2 cellular contexts compared by ENCODE assay signal in the genomic region with DNA sequence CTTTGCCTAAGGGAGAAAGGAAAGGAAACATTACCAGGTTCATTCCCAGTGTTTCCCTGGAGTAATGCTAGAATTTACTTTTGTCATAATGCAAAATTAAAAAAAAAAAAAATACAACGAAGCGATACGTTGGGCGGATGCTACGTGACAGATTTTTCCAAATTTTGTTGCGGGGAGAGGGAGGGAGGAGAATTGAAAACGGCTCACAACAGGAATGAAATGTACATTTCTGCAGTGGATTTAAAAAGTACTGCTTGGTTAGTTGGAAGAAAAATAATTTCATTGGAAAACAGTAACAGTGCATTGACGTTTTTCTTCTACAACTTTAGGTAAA.
TF ChIP-seq lines count a peak whose summit lies in the region.

No MANE protein-coding gene starts in this region.

TF ChIP-seq in SK-N-SH, 30 proteins besides CTCF, POLR2A, EP300 and RAD21 (continued from another document):
- no peak for TF ChIP-seq TEAD4 (IDR thresholded peaks at IDR 0.05; ENCODE audit: borderline replicate concordance, insufficient read depth)
- no peak for TF ChIP-seq EZH2phosphoT487 (IDR thresholded peaks at IDR 0.05; ENCODE audit: borderline replicate concordance, low read depth)
- TF ChIP-seq, protein P1, sequence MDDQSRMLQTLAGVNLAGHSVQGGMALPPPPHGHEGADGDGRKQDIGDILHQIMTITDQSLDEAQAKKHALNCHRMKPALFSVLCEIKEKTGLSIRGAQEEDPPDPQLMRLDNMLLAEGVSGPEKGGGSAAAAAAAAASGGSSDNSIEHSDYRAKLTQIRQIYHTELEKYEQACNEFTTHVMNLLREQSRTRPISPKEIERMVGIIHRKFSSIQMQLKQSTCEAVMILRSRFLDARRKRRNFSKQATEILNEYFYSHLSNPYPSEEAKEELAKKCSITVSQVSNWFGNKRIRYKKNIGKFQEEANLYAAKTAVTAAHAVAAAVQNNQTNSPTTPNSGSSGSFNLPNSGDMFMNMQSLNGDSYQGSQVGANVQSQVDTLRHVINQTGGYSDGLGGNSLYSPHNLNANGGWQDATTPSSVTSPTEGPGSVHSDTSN (IDR thresholded peaks at IDR 0.05) = no peak
- no peak for TF ChIP-seq FOSL2 (IDR thresholded peaks at IDR 0.05; ENCODE audit: borderline replicate concordance, low read depth)
- TF ChIP-seq POLR2AphosphoS5 (IDR thresholded peaks at IDR 0.05; ENCODE audit: low read depth, low read length) = no peak
- no peak for TF ChIP-seq MEF2A (IDR thresholded peaks at IDR 0.05; ENCODE audit: borderline replicate concordance, low read depth)
- TF ChIP-seq GATA2 (CRISPR knock-in tag; IDR thresholded peaks at IDR 0.05) = no peak
- no peak for TF ChIP-seq MXI1 (IDR thresholded peaks at IDR 0.05; ENCODE audit: low read depth, low read length)
- TF ChIP-seq CHD2 (IDR thresholded peaks at IDR 0.05; ENCODE audit: low read length, partially characterized antibody) = no peak
- TF ChIP-seq, protein P2, sequence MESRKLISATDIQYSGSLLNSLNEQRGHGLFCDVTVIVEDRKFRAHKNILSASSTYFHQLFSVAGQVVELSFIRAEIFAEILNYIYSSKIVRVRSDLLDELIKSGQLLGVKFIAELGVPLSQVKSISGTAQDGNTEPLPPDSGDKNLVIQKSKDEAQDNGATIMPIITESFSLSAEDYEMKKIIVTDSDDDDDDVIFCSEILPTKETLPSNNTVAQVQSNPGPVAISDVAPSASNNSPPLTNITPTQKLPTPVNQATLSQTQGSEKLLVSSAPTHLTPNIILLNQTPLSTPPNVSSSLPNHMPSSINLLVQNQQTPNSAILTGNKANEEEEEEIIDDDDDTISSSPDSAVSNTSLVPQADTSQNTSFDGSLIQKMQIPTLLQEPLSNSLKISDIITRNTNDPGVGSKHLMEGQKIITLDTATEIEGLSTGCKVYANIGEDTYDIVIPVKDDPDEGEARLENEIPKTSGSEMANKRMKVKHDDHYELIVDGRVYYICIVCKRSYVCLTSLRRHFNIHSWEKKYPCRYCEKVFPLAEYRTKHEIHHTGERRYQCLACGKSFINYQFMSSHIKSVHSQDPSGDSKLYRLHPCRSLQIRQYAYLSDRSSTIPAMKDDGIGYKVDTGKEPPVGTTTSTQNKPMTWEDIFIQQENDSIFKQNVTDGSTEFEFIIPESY (IDR thresholded peaks at IDR 0.05; ENCODE audit: borderline replicate concordance, low read depth) = no peak
- no peak for TF ChIP-seq SMC3 (IDR thresholded peaks at IDR 0.05; ENCODE audit: low read depth, low read length)

TF ChIP-seq in SK-N-SH treated with all-trans-retinoic acid at 6 μM for 48 hours, 23 proteins besides CTCF, POLR2A, EP300 and RAD21 (continued from another document):
- TF ChIP-seq TCF4 (CRISPR knock-in tag; IDR thresholded peaks at IDR 0.05; ENCODE audit: borderline replicate concordance) (no peak), CSDC2 (CRISPR knock-in tag; IDR thresholded peaks at IDR 0.05) (no peak), SNAI2 (CRISPR knock-in tag; IDR thresholded peaks at IDR 0.05) (no peak), ARNTL (CRISPR knock-in tag; IDR thresholded peaks at IDR 0.05; ENCODE audit: borderline replicate concordance, low read depth) (no peak), ESRRG (CRISPR knock-in tag; IDR thresholded peaks at IDR 0.05) (no peak), PPARA (CRISPR knock-in tag; IDR thresholded peaks at IDR 0.05; ENCODE audit: borderline replicate concordance) (no peak), GLIS3 (CRISPR knock-in tag; IDR thresholded peaks at IDR 0.05) (no peak), ZNF565 (CRISPR knock-in tag; conservative IDR thresholded peaks at IDR 0.05; ENCODE audit: low read depth) (no peak), OSR1 (CRISPR knock-in tag; IDR thresholded peaks at IDR 0.05) (no peak)
- TF ChIP-seq, protein P3, sequence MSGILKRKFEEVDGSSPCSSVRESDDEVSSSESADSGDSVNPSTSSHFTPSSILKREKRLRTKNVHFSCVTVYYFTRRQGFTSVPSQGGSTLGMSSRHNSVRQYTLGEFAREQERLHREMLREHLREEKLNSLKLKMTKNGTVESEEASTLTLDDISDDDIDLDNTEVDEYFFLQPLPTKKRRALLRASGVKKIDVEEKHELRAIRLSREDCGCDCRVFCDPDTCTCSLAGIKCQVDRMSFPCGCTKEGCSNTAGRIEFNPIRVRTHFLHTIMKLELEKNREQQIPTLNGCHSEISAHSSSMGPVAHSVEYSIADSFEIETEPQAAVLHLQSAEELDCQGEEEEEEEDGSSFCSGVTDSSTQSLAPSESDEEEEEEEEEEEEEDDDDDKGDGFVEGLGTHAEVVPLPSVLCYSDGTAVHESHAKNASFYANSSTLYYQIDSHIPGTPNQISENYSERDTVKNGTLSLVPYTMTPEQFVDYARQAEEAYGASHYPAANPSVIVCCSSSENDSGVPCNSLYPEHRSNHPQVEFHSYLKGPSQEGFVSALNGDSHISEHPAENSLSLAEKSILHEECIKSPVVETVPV (CRISPR knock-in tag; IDR thresholded peaks at IDR 0.05) = no peak
- TF ChIP-seq, protein P4, sequence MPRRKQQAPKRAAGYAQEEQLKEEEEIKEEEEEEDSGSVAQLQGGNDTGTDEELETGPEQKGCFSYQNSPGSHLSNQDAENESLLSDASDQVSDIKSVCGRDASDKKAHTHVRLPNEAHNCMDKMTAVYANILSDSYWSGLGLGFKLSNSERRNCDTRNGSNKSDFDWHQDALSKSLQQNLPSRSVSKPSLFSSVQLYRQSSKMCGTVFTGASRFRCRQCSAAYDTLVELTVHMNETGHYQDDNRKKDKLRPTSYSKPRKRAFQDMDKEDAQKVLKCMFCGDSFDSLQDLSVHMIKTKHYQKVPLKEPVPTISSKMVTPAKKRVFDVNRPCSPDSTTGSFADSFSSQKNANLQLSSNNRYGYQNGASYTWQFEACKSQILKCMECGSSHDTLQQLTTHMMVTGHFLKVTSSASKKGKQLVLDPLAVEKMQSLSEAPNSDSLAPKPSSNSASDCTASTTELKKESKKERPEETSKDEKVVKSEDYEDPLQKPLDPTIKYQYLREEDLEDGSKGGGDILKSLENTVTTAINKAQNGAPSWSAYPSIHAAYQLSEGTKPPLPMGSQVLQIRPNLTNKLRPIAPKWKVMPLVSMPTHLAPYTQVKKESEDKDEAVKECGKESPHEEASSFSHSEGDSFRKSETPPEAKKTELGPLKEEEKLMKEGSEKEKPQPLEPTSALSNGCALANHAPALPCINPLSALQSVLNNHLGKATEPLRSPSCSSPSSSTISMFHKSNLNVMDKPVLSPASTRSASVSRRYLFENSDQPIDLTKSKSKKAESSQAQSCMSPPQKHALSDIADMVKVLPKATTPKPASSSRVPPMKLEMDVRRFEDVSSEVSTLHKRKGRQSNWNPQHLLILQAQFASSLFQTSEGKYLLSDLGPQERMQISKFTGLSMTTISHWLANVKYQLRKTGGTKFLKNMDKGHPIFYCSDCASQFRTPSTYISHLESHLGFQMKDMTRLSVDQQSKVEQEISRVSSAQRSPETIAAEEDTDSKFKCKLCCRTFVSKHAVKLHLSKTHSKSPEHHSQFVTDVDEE (CRISPR knock-in tag; IDR thresholded peaks at IDR 0.05) = no peak
